In the genomic region with DNA sequence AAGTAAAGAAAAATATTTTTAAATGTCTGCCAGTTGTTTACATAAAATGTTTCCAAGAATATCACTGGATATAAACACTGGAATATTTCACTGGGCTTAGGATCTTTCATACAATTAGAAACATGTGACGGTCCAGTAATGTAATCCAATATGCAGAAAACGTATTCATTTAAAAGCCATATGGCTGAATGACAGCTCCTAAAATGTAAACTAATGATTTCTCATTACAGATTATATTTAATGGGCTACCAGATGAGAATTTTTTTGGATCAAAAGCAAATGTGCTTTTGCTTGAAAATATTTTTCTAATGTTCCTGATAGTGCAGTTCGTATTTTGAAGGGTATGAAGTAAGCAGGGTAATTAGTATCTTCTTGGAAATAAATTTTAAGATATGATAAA, we compare ENCODE assay signal across 29 cellular contexts.
DNase-seq lines count a peak whose midpoint lies in the region; TF ChIP-seq lines count a peak whose summit lies in the region.
"Had no signal": no experiment of that assay in that cellular context is flagged by ENCODE, and none has a peak within 500 bp of the region (broad histone marks: within the 10 kb centered on the region; RNA-seq: fewer than 3 reads in every experiment).

No MANE protein-coding gene starts in this region.

- intact Hi-C loops in activated CD4-positive, alpha-beta T cell treated with anti-CD3 and anti-CD28 coated beads, Interleukin-2, amount 10 ng/mL, durations not matched to agents 24 days and 14 days (cut with micrococcal nuclease) = no loop called here

- H3K4me1 Mint-ChIP-seq in glutamatergic neuron (ENCODE audit: low read depth, unreplicated experiment) = peaks cover 43% of the 10 kb centered on the region
- peaks cover 8% of the 10 kb centered on the region for H3K4me1 Mint-ChIP-seq in activated CD4-positive, alpha-beta T cell treated with anti-CD3 and anti-CD28 coated beads, Interleukin-2, amount 10 ng/mL, durations not matched to agents 24 days and 14 days
- H3K4me1 Mint-ChIP-seq: CD4-positive, alpha-beta memory T cell had no signal

- H3K4me3 Mint-ChIP-seq in glutamatergic neuron (ENCODE audit: unreplicated experiment) = no peak overlapping the region
- H3K4me3 Mint-ChIP-seq in activated CD4-positive, alpha-beta T cell treated with anti-CD3 and anti-CD28 coated beads, Interleukin-2, amount 10 ng/mL, durations not matched to agents 24 days and 14 days = no peak overlapping the region
- H3K4me3 Mint-ChIP-seq: activated B cell treated with CpG ODN at 0.5 μM for 24 hours; activated naive CD8-positive, alpha-beta T cell treated with anti-CD3 and anti-CD28 coated beads, Interleukin-2, amount 10 ng/mL, durations not matched to agents 7 days and 5 days; activated T-cell treated with anti-CD3 and anti-CD28 coated beads, Interleukin-2, amount 50 U/mL, for 24 hours; B cell; CD4-positive, alpha-beta memory T cell; effector memory CD8-positive, alpha-beta T cell; HFFc6; mesothelial cell of epicardium; naive thymus-derived CD4-positive, alpha-beta T cell had no signal

- peaks cover 7% of the 10 kb centered on the region for H3K9me3 Mint-ChIP-seq in glutamatergic neuron (ENCODE audit: unreplicated experiment)
- peaks cover 10% of the 10 kb centered on the region for H3K9me3 Mint-ChIP-seq in activated CD4-positive, alpha-beta T cell treated with anti-CD3 and anti-CD28 coated beads, Interleukin-2, amount 10 ng/mL, durations not matched to agents 24 days and 14 days
- H3K9me3 Mint-ChIP-seq: activated B cell treated with CpG ODN at 0.5 μM for 24 hours; activated T-cell treated with anti-CD3 and anti-CD28 coated beads, Interleukin-2, amount 50 U/mL, for 24 hours; CD4-positive, alpha-beta memory T cell; effector memory CD8-positive, alpha-beta T cell; HFFc6; naive thymus-derived CD4-positive, alpha-beta T cell had no signal

- H3K27ac Mint-ChIP-seq in glutamatergic neuron (ENCODE audit: unreplicated experiment) = peak overlapping the region; percentile 88
- H3K27ac Mint-ChIP-seq in activated CD4-positive, alpha-beta T cell treated with anti-CD3 and anti-CD28 coated beads, Interleukin-2, amount 10 ng/mL, durations not matched to agents 24 days and 14 days = no peak overlapping the region
- H3K27ac Mint-ChIP-seq: activated B cell treated with CpG ODN at 0.5 μM for 24 hours; activated naive CD8-positive, alpha-beta T cell treated with anti-CD3 and anti-CD28 coated beads, Interleukin-2, amount 10 ng/mL, durations not matched to agents 7 days and 5 days; activated T-cell treated with anti-CD3 and anti-CD28 coated beads, Interleukin-2, amount 50 U/mL, for 24 hours; B cell; CD4-positive, alpha-beta memory T cell; effector memory CD8-positive, alpha-beta T cell; HFFc6; naive thymus-derived CD4-positive, alpha-beta T cell had no signal

- DNase-seq in NCI-H146 (lab: John Stamatoyannopoulos, UW) (peak; percentile 20), NCI-H446 (lab: John Stamatoyannopoulos, UW) (peak; percentile 44 to 61), SK-N-DZ (ENCODE audit: low spot score) (peak; percentile 7), glutamatergic neuron (no peak), middle frontal gyrus (ENCODE audit: extremely low spot score, low spot score) (no peak), LoVo (ENCODE audit: low spot score) (no peak)
- DNase-seq in stimulated activated CD4-positive, alpha-beta T cell treated with anti-CD3 and anti-CD28 coated beads, Interleukin-2, amount 100 ng/mL, for 48 hours = no peak
- DNase-seq in activated CD4-positive, alpha-beta T cell treated with anti-CD3 and anti-CD28 coated beads, Interleukin-2, amount 10 ng/mL, durations not matched to agents 24 days and 14 days = no peak
- DNase-seq: activated B cell treated with CpG ODN at 0.5 μM for 24 hours; activated CD4-positive, alpha-beta T cell treated with anti-CD3 and anti-CD28 coated beads, Interleukin-2, amount 50 U/mL, for 1 hour; activated gamma-delta T cell; activated naive CD8-positive, alpha-beta T cell treated with anti-CD3 and anti-CD28 coated beads, Interleukin-2, amount 10 ng/mL, durations not matched to agents 7 days and 5 days; activated T-cell treated with anti-CD3 and anti-CD28 coated beads, Interleukin-2, amount 50 U/mL, for 24 hours; CD4-positive, alpha-beta memory T cell; colonic mucosa; effector memory CD8-positive, alpha-beta T cell; foreskin melanocyte; HFFc6; naive thymus-derived CD4-positive, alpha-beta T cell; NCI-H1105; NCI-H2107; NCI-H510A treated with DMSO at 0.1 percent for 48 hours; sigmoid colon; stimulated activated CD4-positive, alpha-beta T cell treated with anti-CD3 and anti-CD28 coated beads, Interleukin-12 subunit alpha, Interleukin-12 subunit beta, amount 100 ng/mL, for 4 hours; stimulated activated CD4-positive, alpha-beta T cell treated with anti-CD3 and anti-CD28 coated beads, Interleukin-4, amount 100 ng/mL, for 1 hour; T-helper 1 cell; tibial artery had no signal

- no peak for TF ChIP-seq CTCF in glutamatergic neuron (IDR thresholded peaks at IDR 0.05; ENCODE audit: partially characterized antibody, unreplicated experiment)

- H3K27me3 Mint-ChIP-seq in glutamatergic neuron (ENCODE audit: unreplicated experiment) = peaks cover 6% of the 10 kb centered on the region
- no peaks in the 10 kb centered on the region for H3K27me3 Mint-ChIP-seq in activated CD4-positive, alpha-beta T cell treated with anti-CD3 and anti-CD28 coated beads, Interleukin-2, amount 10 ng/mL, durations not matched to agents 24 days and 14 days
- H3K27me3 Mint-ChIP-seq: activated B cell treated with CpG ODN at 0.5 μM for 24 hours; activated naive CD8-positive, alpha-beta T cell treated with anti-CD3 and anti-CD28 coated beads, Interleukin-2, amount 10 ng/mL, durations not matched to agents 7 days and 5 days; activated T-cell treated with anti-CD3 and anti-CD28 coated beads, Interleukin-2, amount 50 U/mL, for 24 hours; B cell; CD4-positive, alpha-beta memory T cell; effector memory CD8-positive, alpha-beta T cell; naive thymus-derived CD4-positive, alpha-beta T cell had no signal

- no peaks in the 10 kb centered on the region for H3K36me3 Mint-ChIP-seq in glutamatergic neuron (ENCODE audit: unreplicated experiment)
- peaks cover 53% of the 10 kb centered on the region for H3K36me3 Mint-ChIP-seq in activated CD4-positive, alpha-beta T cell treated with anti-CD3 and anti-CD28 coated beads, Interleukin-2, amount 10 ng/mL, durations not matched to agents 24 days and 14 days (ENCODE audit: low read depth)

Comparison
In these comparisons a context has a peak if more than half of its experiments do, and no peak if none do; other contexts are left out.
1. DNase-seq: peak in NCI-H146 (single experiment), NCI-H446 (2 of 2) and SK-N-DZ (single experiment); none in glutamatergic neuron (single experiment), middle frontal gyrus (single experiment), stimulated activated CD4-positive, alpha-beta T cell treated with anti-CD3 and anti-CD28 coated beads, Interleukin-2, amount 100 ng/mL, for 48 hours (0 of 2), activated CD4-positive, alpha-beta T cell treated with anti-CD3 and anti-CD28 coated beads, Interleukin-2, amount 10 ng/mL, durations not matched to agents 24 days and 14 days (single experiment) and LoVo (single experiment).